Comparison of ENCODE assay signal across 13 cellular contexts in the genomic region with DNA sequence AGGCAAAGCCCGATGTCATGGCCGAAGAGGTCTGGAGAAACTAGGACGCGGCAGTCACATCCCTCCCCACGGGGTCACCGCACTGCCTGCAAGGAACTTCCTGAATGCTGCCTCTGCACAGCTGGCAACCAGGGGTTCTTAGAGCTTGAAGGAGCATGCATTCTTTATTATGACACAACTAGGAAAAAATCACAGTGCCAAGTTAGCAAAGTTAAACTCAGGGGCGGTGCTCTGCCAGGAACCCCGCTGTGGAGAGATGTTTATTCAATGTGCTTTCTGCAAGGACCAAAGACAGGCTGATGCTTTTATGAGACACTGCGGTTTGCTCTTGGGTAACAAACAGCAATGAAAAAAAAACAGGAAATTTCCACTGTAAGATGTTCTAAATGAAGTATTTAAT.
DNase-seq lines count a peak whose midpoint lies in the region; ATAC-seq and TF ChIP-seq lines count a peak whose summit lies in the region.
"Had no signal": no experiment of that assay in that cellular context is flagged by ENCODE, and none has a peak within 500 bp of the region (broad histone marks: within the 10 kb centered on the region; RNA-seq: fewer than 3 reads in every experiment).

No MANE protein-coding gene starts in this region.

- no peak overlapping the region for H2BK5ac ChIP-seq in IMR-90 (ENCODE audit: low read depth, low read length, poor library complexity, severe bottlenecking)

- no peak overlapping the region for H3K18ac ChIP-seq in IMR-90 (ENCODE audit: low read depth, low read length)

- DNase-seq in AG09309 (ENCODE audit: low read depth) (peak; percentile 93), IMR-90 (peak; percentile 82), astrocyte of the hippocampus (ENCODE audit: low read depth, low spot score) (peak; percentile 37), left lung (no peak), BE2C (no peak)
- DNase-seq in stimulated activated CD4-positive, alpha-beta T cell treated with anti-CD3 and anti-CD28 coated beads, Interleukin-4, amount 100 ng/mL, for 4 hours: no peak
- DNase-seq: activated T-cell treated with anti-CD3 and anti-CD28 coated beads, Interleukin-2, amount 50 U/mL, for 4 hours; Kasumi-1; natural killer cell; NCI-H526 treated with DMSO at 0.1 percent for 48 hours; T-helper 9 cell had no signal

- H3K27ac ChIP-seq in IMR-90 (ENCODE audit: insufficient read depth, low read length) (peak overlapping the region; percentile 23; the same call in 1 of the 2 replicates), left lung (no peak overlapping the region)

- no peak for TF ChIP-seq POLR2A in IMR-90 (IDR thresholded peaks at IDR 0.05; ENCODE audit: low read depth, low read length)

- dilution Hi-C loops in IMR-90 (cut with HindIII; ENCODE audit: low sequenced_read_pairs, unreplicated experiment): no loop called here

- H3K36me3 ChIP-seq in IMR-90 (ENCODE audit: control insufficient read depth, insufficient read depth, low read length) (no peaks in the 10 kb centered on the region), left lung (no peaks in the 10 kb centered on the region), BE2C (no peaks in the 10 kb centered on the region)

- H2BK15ac ChIP-seq in IMR-90 (ENCODE audit: low read depth, low read length): no peak overlapping the region

- H4K5ac ChIP-seq in IMR-90 (ENCODE audit: low read depth, low read length): no peak overlapping the region

- no peak overlapping the region for H3K9ac ChIP-seq in IMR-90 (ENCODE audit: low read depth, low read length)

- H2AK5ac ChIP-seq in IMR-90 (ENCODE audit: low read depth, low read length): no peak overlapping the region

- POLR2A ChIA-PET in IMR-90 (lab: Charles Lee; ENCODE audit: unreplicated experiment): interaction anchor here (0.6 kb wide), 1 partner anchor 39 kb away, joined by 5 read pairs; no protein-coding TSS in a partner anchor

- CTCF ChIA-PET in IMR-90 (lab: Yijun Ruan, JAX): interaction anchor here (0.7 kb wide), 2 partner anchors 176 to 224 kb away, joined by 3 read pairs; no protein-coding TSS in a partner anchor

- H3K9me3 ChIP-seq in IMR-90 (ENCODE audit: control insufficient read depth, insufficient read depth, low read length): no peaks in the 10 kb centered on the region; the same call in 1 of the 2 replicates
- peaks cover 0 to 3% of the 10 kb centered on the region in 2 donors for H3K9me3 ChIP-seq in left lung
- H3K9me3 ChIP-seq in BE2C: no peaks in the 10 kb centered on the region

- H3K4ac ChIP-seq in IMR-90 (ENCODE audit: low read depth, low read length): 0 out of 2 replicates have a peak overlapping the region, but pooled peaks have one; percentile 0

- no peak overlapping the region for H3K4me3 ChIP-seq in AG09309 (ENCODE audit: control insufficient read depth, low read depth, low read length)
- H3K4me3 ChIP-seq in IMR-90 (ENCODE audit: insufficient read depth, low read depth, low read length): no peak overlapping the region
- H3K4me3 ChIP-seq in left lung: no peak overlapping the region
- H3K4me3 ChIP-seq in BE2C (ENCODE audit: low read depth, low read length): no peak overlapping the region

- no peak for TF ChIP-seq RAD21 in IMR-90 (IDR thresholded peaks at IDR 0.05; ENCODE audit: low read length)

- no peaks in the 10 kb centered on the region for H3K79me1 ChIP-seq in IMR-90 (ENCODE audit: low read depth in 1 of 2, low read length in 2 of 2)

- H3K27me3 ChIP-seq in IMR-90 (ENCODE audit: control insufficient read depth, insufficient read depth, low read length) (0 out of 2 replicates have a peak, but pooled peaks cover 3% of the 10 kb centered on the region), left lung (peaks cover 0 to 5% of the 10 kb centered on the region in 2 donors), BE2C (peaks cover 23% of the 10 kb centered on the region)

- H3K14ac ChIP-seq in IMR-90 (replicated peaks; ENCODE audit: low read depth, low read length): no peak overlapping the region

- no peak overlapping the region for H3K23ac ChIP-seq in IMR-90 (ENCODE audit: low read depth, low read length)

- no peak overlapping the region for H2AFZ ChIP-seq in IMR-90 (replicated peaks; ENCODE audit: low read length, poor library complexity)

- no peak overlapping the region for H3K56ac ChIP-seq in IMR-90 (ENCODE audit: extremely low read depth, insufficient read depth, low read length)

- no peak overlapping the region for H2AK9ac ChIP-seq in IMR-90 (replicated peaks; ENCODE audit: low read depth, low read length, poor library complexity)

- in situ Hi-C loops in IMR-90 (cut with MboI; ENCODE audit: low sequenced_read_pairs): no loop called here

- peaks cover 11% of the 10 kb centered on the region for H3K9me1 ChIP-seq in IMR-90 (ENCODE audit: insufficient read depth, low read length)

- no peak overlapping the region; a peak in 1 of 4 replicates for H4K8ac ChIP-seq in IMR-90 (ENCODE audit: low read depth in 2 of 2, low read length in 2 of 2)

- 0 out of 2 replicates have a peak overlapping the region, but pooled peaks have one; percentile 23 for H4K91ac ChIP-seq in IMR-90 (ENCODE audit: insufficient read depth, low read depth, low read length)

- H2BK120ac ChIP-seq in IMR-90 (ENCODE audit: low read depth, low read length): peak overlapping the region; percentile 4; the same call in 1 of the 2 replicates

- intact Hi-C loops in IMR-90 (cut with micrococcal nuclease): no loop called here
- intact Hi-C loops in left lung (cut with DNase I): no loop called here

- no peak for TF ChIP-seq CTCF in AG09309 (IDR thresholded peaks at IDR 0.05; ENCODE audit: control insufficient read depth, insufficient read depth, low read depth, low read length, missing control alignments)
- no peak for TF ChIP-seq CTCF in IMR-90 (conservative IDR thresholded peaks at IDR 0.05; ENCODE audit: low read depth, low read length)
- no peak for TF ChIP-seq CTCF in left lung (IDR thresholded peaks at IDR 0.05)
- TF ChIP-seq CTCF in BE2C (IDR thresholded peaks at IDR 0.05; ENCODE audit: low read depth, low read length): no peak

- no peaks in the 10 kb centered on the region for H4K20me1 ChIP-seq in IMR-90 (ENCODE audit: insufficient read depth, low read length)

- H3K4me1 ChIP-seq in IMR-90 (ENCODE audit: control insufficient read depth, insufficient read depth, low read length) (peaks cover 10% of the 10 kb centered on the region; the same call in 1 of the 2 replicates), left lung (no peaks in the 10 kb centered on the region), BE2C (no peaks in the 10 kb centered on the region)

- no CpG with 5 or more reads among the region's 9 CpGs for WGBS in IMR-90 (ENCODE audit: extremely low coverage in 2 of 2, insufficient read length in 1 of 2), 2 experiments

- BruUV-seq in IMR-90 (replicated peaks; lab: Mats Ljungman, UMichigan): no TSS peak

- peak; percentile 86 for ATAC-seq in IMR-90 (ENCODE audit: low read depth)
- peak; percentile 39 for ATAC-seq in left lung
- ATAC-seq in SK-N-SH treated with all-trans-retinoic acid at 6 μM for 48 hours: no peak
- no peak for ATAC-seq in HG03139 (IDR thresholded peaks at IDR 0.05; ENCODE audit: unreplicated experiment)
- ATAC-seq: activated T-cell treated with anti-CD3 and anti-CD28 coated beads, Interleukin-2, amount 50 U/mL, for 4 hours; natural killer cell had no signal

- peak overlapping the region; percentile 37; the same call in 1 of the 2 replicates for H2BK20ac ChIP-seq in IMR-90 (ENCODE audit: low read depth, low read length)

- H3K4me2 ChIP-seq in IMR-90 (ENCODE audit: low read depth, low read length): peak overlapping the region; percentile 30; the same call in 1 of the 2 replicates

TF ChIP-seq in IMR-90, 13 proteins besides CTCF, POLR2A, EP300 and RAD21:
- TF ChIP-seq CEBPB (IDR thresholded peaks at IDR 0.05; ENCODE audit: low read depth, low read length) (peak; percentile 61; the same call in 1 of the 2 replicates), SMC3 (IDR thresholded peaks at IDR 0.05; ENCODE audit: low read depth, low read length) (0 out of 2 replicates have a peak, but pooled peaks have one; percentile 10), FOS (IDR thresholded peaks at IDR 0.05; ENCODE audit: low read depth, low read length) (no peak), MAFK (IDR thresholded peaks at IDR 0.05; ENCODE audit: low read depth, low read length) (0 out of 2 replicates have a peak, but pooled peaks have one; percentile 25), MAZ (IDR thresholded peaks at IDR 0.05; ENCODE audit: borderline replicate concordance, low read depth, low read length) (no peak)

TF ChIP-seq in SK-N-SH treated with all-trans-retinoic acid at 6 μM for 48 hours, 23 proteins besides CTCF, POLR2A, EP300 and RAD21 (continues in another document):
- TF ChIP-seq PPARA (CRISPR knock-in tag; IDR thresholded peaks at IDR 0.05; ENCODE audit: borderline replicate concordance) (no peak), ZFP3 (CRISPR knock-in tag; IDR thresholded peaks at IDR 0.05) (no peak), ESRRG (CRISPR knock-in tag; IDR thresholded peaks at IDR 0.05) (no peak), CSDC2 (CRISPR knock-in tag; IDR thresholded peaks at IDR 0.05) (no peak), GLIS3 (CRISPR knock-in tag; IDR thresholded peaks at IDR 0.05) (no peak), TOX (CRISPR knock-in tag; IDR thresholded peaks at IDR 0.05; ENCODE audit: borderline replicate concordance) (no peak)
- TF ChIP-seq, protein P1, sequence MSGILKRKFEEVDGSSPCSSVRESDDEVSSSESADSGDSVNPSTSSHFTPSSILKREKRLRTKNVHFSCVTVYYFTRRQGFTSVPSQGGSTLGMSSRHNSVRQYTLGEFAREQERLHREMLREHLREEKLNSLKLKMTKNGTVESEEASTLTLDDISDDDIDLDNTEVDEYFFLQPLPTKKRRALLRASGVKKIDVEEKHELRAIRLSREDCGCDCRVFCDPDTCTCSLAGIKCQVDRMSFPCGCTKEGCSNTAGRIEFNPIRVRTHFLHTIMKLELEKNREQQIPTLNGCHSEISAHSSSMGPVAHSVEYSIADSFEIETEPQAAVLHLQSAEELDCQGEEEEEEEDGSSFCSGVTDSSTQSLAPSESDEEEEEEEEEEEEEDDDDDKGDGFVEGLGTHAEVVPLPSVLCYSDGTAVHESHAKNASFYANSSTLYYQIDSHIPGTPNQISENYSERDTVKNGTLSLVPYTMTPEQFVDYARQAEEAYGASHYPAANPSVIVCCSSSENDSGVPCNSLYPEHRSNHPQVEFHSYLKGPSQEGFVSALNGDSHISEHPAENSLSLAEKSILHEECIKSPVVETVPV (CRISPR knock-in tag; IDR thresholded peaks at IDR 0.05): no peak

Comparison
In these comparisons a context has a peak if more than half of its experiments do, and no peak if none do; other contexts are left out.
1. DNase-seq: peak in AG09309 (single experiment), IMR-90 (single experiment) and astrocyte of the hippocampus (single experiment); none in left lung (0 of 2), BE2C (single experiment) and stimulated activated CD4-positive, alpha-beta T cell treated with anti-CD3 and anti-CD28 coated beads, Interleukin-4, amount 100 ng/mL, for 4 hours (0 of 2).
2. ATAC-seq: peak in IMR-90 (single experiment) and left lung (single experiment); none in SK-N-SH treated with all-trans-retinoic acid at 6 μM for 48 hours (single experiment) and HG03139 (single experiment).